In genomic region chr5:172274951-172275753, GRCh38 we compare ENCODE assay signal across 8 cellular contexts.
DNase-seq lines count a peak whose midpoint lies in the region; ATAC-seq and TF ChIP-seq lines count a peak whose summit lies in the region.

No MANE protein-coding gene starts in this region.

- intact Hi-C loops in dendritic cell treated with granulocyte-macrophage colony-stimulating factor and Interleukin-4, amounts not matched to agents 40 ng/mL and 50 ng/mL, for 4 days (cut with micrococcal nuclease), result loop anchor here (10.0 kb wide), 1 partner anchor 360 kb away; no protein-coding TSS in a partner anchor

- H3K27ac Mint-ChIP-seq in dendritic cell treated with granulocyte-macrophage colony-stimulating factor and Interleukin-4, amounts not matched to agents 40 ng/mL and 50 ng/mL, for 4 days, result peak overlapping the region; percentile 8

- H3K36me3 ChIP-seq in WERI-Rb-1, result peaks cover 21% of the 10 kb centered on the region

- peak; percentile 16 for DNase-seq in HCEC 1CT
- DNase-seq in stimulated activated CD4-positive, alpha-beta T cell treated with anti-CD3 and anti-CD28 coated beads, TNF-alpha, amount 100 ng/mL, for 4 hours (ENCODE audit: low read depth in 3 of 3), result peak; percentile 31 to 50 (median 43)
- DNase-seq in WERI-Rb-1, result no peak
- no peak for DNase-seq in NCI-H1694 (lab: John Stamatoyannopoulos, UW)

- peaks cover 55% of the 10 kb centered on the region for H3K4me1 Mint-ChIP-seq in dendritic cell treated with granulocyte-macrophage colony-stimulating factor and Interleukin-4, amounts not matched to agents 40 ng/mL and 50 ng/mL, for 4 days (ENCODE audit: low read depth)

- no peak overlapping the region for H3K4me3 ChIP-seq in WERI-Rb-1 (ENCODE audit: low read depth, low read length)

- H3K9me3 ChIP-seq in WERI-Rb-1 (ENCODE audit: severe bottlenecking), result no peaks in the 10 kb centered on the region

- H3K27ac ChIP-seq in WERI-Rb-1, result no peak overlapping the region

- H3K27me3 ChIP-seq in WERI-Rb-1 (ENCODE audit: insufficient read depth, low read depth, severe bottlenecking), result no peaks in the 10 kb centered on the region

- no peaks in the 10 kb centered on the region for H3K9me3 Mint-ChIP-seq in dendritic cell treated with granulocyte-macrophage colony-stimulating factor and Interleukin-4, amounts not matched to agents 40 ng/mL and 50 ng/mL, for 4 days

- ATAC-seq in activated CD4-positive, CD25-positive, alpha-beta regulatory T cell treated with anti-CD3 and anti-CD28 coated beads, Interleukin-2, amount 50 U/mL, for 24 hours, result peak; percentile 90 to 93
- ATAC-seq in GM18511 (IDR thresholded peaks at IDR 0.05; ENCODE audit: unreplicated experiment) (no peak), GM18861 (IDR thresholded peaks at IDR 0.05; ENCODE audit: unreplicated experiment) (no peak)

- no peak for TF ChIP-seq CTCF in WERI-Rb-1 (IDR thresholded peaks at IDR 0.05; ENCODE audit: low read depth, low read length)

- H3K36me3 Mint-ChIP-seq in dendritic cell treated with granulocyte-macrophage colony-stimulating factor and Interleukin-4, amounts not matched to agents 40 ng/mL and 50 ng/mL, for 4 days (ENCODE audit: low read depth), result peaks cover 42% of the 10 kb centered on the region

- no peaks in the 10 kb centered on the region for H3K27me3 Mint-ChIP-seq in dendritic cell treated with granulocyte-macrophage colony-stimulating factor and Interleukin-4, amounts not matched to agents 40 ng/mL and 50 ng/mL, for 4 days

- no peak overlapping the region for H3K4me3 Mint-ChIP-seq in dendritic cell treated with granulocyte-macrophage colony-stimulating factor and Interleukin-4, amounts not matched to agents 40 ng/mL and 50 ng/mL, for 4 days

Comparison
In these comparisons a context has a peak if more than half of its experiments do, and no peak if none do; other contexts are left out.
1. DNase-seq: peak in HCEC 1CT (single experiment) and stimulated activated CD4-positive, alpha-beta T cell treated with anti-CD3 and anti-CD28 coated beads, TNF-alpha, amount 100 ng/mL, for 4 hours (3 of 3); none in WERI-Rb-1 (single experiment) and NCI-H1694 (single experiment).
2. ATAC-seq: peak in activated CD4-positive, CD25-positive, alpha-beta regulatory T cell treated with anti-CD3 and anti-CD28 coated beads, Interleukin-2, amount 50 U/mL, for 24 hours (2 of 2); none in GM18511 (single experiment) and GM18861 (single experiment).